9 cellular contexts compared by ENCODE assay signal in the genomic region with DNA sequence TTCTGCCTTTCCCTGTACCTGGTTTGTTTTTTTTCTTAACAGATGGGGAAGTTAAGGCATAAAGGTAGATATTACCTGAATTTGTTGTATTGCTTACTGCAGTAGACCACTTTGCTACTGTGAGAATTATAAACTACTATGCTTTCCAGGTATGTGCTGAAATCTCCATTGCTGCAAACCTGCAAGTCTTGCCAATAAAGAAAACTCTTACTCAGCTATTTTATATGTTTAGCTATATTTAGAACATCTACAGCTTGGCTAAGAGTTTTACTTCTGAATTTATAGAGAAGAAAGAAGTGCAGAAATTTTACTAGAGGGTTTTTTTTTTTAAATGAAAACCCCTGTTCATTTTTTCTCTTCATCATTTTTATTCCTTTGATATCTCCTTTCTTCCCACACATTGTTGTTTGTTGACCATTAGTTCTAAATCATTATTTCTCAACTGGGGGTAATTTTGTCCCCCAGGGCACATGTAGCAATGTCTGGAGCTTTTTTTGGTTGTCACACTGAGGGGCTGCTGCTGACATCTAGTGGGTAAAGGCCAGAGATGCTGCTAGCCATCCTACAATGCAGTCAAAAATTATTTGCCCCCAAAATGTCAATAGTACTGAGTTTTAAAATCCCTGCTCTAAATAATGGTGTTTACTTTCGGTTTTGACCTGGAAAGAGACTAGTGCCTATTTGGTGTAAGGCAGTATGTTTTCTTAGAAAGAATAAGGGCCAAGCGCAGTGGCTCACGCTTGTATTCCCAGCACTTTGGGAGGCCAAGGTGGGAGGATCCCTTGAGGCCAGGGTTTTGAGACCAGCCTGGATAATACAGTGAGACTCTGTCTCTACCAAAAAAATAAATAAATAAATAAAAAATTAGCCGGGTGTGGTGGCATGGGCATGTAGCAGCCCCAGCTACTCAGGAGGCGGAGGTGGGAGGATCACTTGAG. TPM values are rescaled to one million over a fixed set of nuclear protein-coding genes. Genes with fewer than 3 reads are reported as not detected.
DNase-seq lines count a peak whose midpoint lies in the region; ATAC-seq and TF ChIP-seq lines count a peak whose summit lies in the region.
"Had no signal": no experiment of that assay in that cellular context is flagged by ENCODE, and none has a peak within 500 bp of the region (broad histone marks: within the 10 kb centered on the region; RNA-seq: fewer than 3 reads in every experiment).

No MANE protein-coding gene starts in this region.

- ATAC-seq in heart left ventricle: peak in 3 of 4 donors; percentile 49 to 55 (median 54)
- no peak for ATAC-seq in HG03045 (IDR thresholded peaks at IDR 0.05; ENCODE audit: unreplicated experiment)

- no peaks in the 10 kb centered on the region for H4K20me1 ChIP-seq in MM.1S (ENCODE audit: insufficient read depth, low read length)

- H3K9me3 ChIP-seq in MM.1S (replicated peaks; ENCODE audit: insufficient read depth, low read length) (no peaks in the 10 kb centered on the region), heart left ventricle (no peaks in the 10 kb centered on the region), suprapubic skin (no peaks in the 10 kb centered on the region)

- H3K4me1 Mint-ChIP-seq in activated T-cell treated with anti-CD3 and anti-CD28 coated beads, Interleukin-2, amount 50 U/mL, for 24 hours (ENCODE audit: low read depth): peaks cover 47% of the 10 kb centered on the region

- H3K4me2 ChIP-seq in MM.1S (ENCODE audit: low read depth, low read length): peak overlapping the region; percentile 56

- peaks cover 34% of the 10 kb centered on the region for H3K79me2 ChIP-seq in MM.1S (ENCODE audit: low read length)

- no peaks in the 10 kb centered on the region for H3K27me3 Mint-ChIP-seq in activated T-cell treated with anti-CD3 and anti-CD28 coated beads, Interleukin-2, amount 50 U/mL, for 24 hours

- TF ChIP-seq EP300 in suprapubic skin (IDR thresholded peaks at IDR 0.05): no peak

- WGBS in heart left ventricle, 4 donors: 86 to 88% (median 87%) methylated on average over 5 of the region's 5 CpGs
- 81% methylated on average over 5 of the region's 5 CpGs for WGBS in suprapubic skin

- DNase-seq in NCI-H1092 treated with DMSO at 0.1 percent for 48 hours (lab: John Stamatoyannopoulos, UW) (peak; percentile 5), NCI-H1092 (lab: John Stamatoyannopoulos, UW) (no peak), MM.1S (peak; percentile 39), heart left ventricle (no peak), suprapubic skin (ENCODE audit: low spot score in 2 of 2) (no peak), putamen (ENCODE audit: low spot score) (no peak)
- no peak for DNase-seq in activated T-cell treated with anti-CD3 and anti-CD28 coated beads, Interleukin-2, amount 50 U/mL, for 24 hours

- peak overlapping the region; percentile 26 for H3K27ac Mint-ChIP-seq in activated T-cell treated with anti-CD3 and anti-CD28 coated beads, Interleukin-2, amount 50 U/mL, for 24 hours

- H3K36me3 ChIP-seq in MM.1S (replicated peaks; ENCODE audit: insufficient read depth, low read length) (no peaks in the 10 kb centered on the region), heart left ventricle (peaks cover 0 to 16% (median 5%) of the 10 kb centered on the region in 9 donors), suprapubic skin (peaks cover 3% of the 10 kb centered on the region)

- no peak overlapping the region for H2AFZ ChIP-seq in MM.1S (ENCODE audit: low read length)

- peak overlapping the region; percentile 10; the same call in 1 of the 2 replicates for H3K9ac ChIP-seq in MM.1S (ENCODE audit: low read length)
- H3K9ac ChIP-seq: BLaER1 treated with 17β-estradiol and CSF1 and Interleukin-3, amounts not matched to agents 10 nM and 100 nM had no signal

- H3K4me3 Mint-ChIP-seq in activated T-cell treated with anti-CD3 and anti-CD28 coated beads, Interleukin-2, amount 50 U/mL, for 24 hours: no peak overlapping the region

- H3K36me3 Mint-ChIP-seq in activated T-cell treated with anti-CD3 and anti-CD28 coated beads, Interleukin-2, amount 50 U/mL, for 24 hours (ENCODE audit: low read depth): peaks cover 38% of the 10 kb centered on the region

- H3K4me1 ChIP-seq in MM.1S (ENCODE audit: low read length) (0 out of 2 replicates have a peak, but pooled peaks cover 5% of the 10 kb centered on the region), heart left ventricle (peaks cover 0 to 47% (median 24%) of the 10 kb centered on the region in 12 donors), suprapubic skin (peaks cover 5% of the 10 kb centered on the region)

- TF ChIP-seq CTCF in MM.1S (IDR thresholded peaks at IDR 0.05; ENCODE audit: low read length) (peak; percentile 48), heart left ventricle (IDR thresholded peaks at IDR 0.05) (peak in 11 of 12 donors; percentile 34 to 67 (median 54)), suprapubic skin (IDR thresholded peaks at IDR 0.05) (peak; percentile 39 to 54)

- H3F3A ChIP-seq in MM.1S (ENCODE audit: insufficient read depth, low read length): peaks cover 9% of the 10 kb centered on the region; the same call in 1 of the 2 replicates

- H3K4me3 ChIP-seq in MM.1S (ENCODE audit: low read length) (peak overlapping the region; percentile 25; the same call in 1 of the 2 replicates), heart left ventricle (no peak overlapping the region), suprapubic skin (no peak overlapping the region)
- H3K4me3 ChIP-seq: BLaER1 treated with 17β-estradiol and CSF1 and Interleukin-3, amounts not matched to agents 10 nM and 100 nM had no signal

- H3K9me3 Mint-ChIP-seq in activated T-cell treated with anti-CD3 and anti-CD28 coated beads, Interleukin-2, amount 50 U/mL, for 24 hours: no peaks in the 10 kb centered on the region

- peak overlapping the region; percentile 34; the same call in 1 of the 2 replicates for H3K27ac ChIP-seq in MM.1S (ENCODE audit: low read length)
- no peak overlapping the region for H3K27ac ChIP-seq in heart left ventricle
- H3K27ac ChIP-seq in suprapubic skin: no peak overlapping the region
- H3K27ac ChIP-seq: BLaER1 treated with 17β-estradiol and CSF1 and Interleukin-3, amounts not matched to agents 10 nM and 100 nM had no signal

- H3K27me3 ChIP-seq in MM.1S (replicated peaks; ENCODE audit: insufficient read depth, low read length) (no peaks in the 10 kb centered on the region), heart left ventricle (no peaks in the 10 kb centered on the region), suprapubic skin (no peaks in the 10 kb centered on the region)
- H3K27me3 ChIP-seq: BLaER1 treated with 17β-estradiol and CSF1 and Interleukin-3, amounts not matched to agents 10 nM and 100 nM had no signal

- intact Hi-C loops in heart left ventricle (cut with DNase I): loop anchor here in 7 of 10 donors (2.0 to 5.0 kb wide), 5 partner anchors 34 to 139 kb away; a partner anchor contains a TSS

- no peaks in the 10 kb centered on the region for H3K9me2 ChIP-seq in MM.1S (replicated peaks; ENCODE audit: insufficient read depth, low read length)

- TF ChIP-seq POLR2A in heart left ventricle (IDR thresholded peaks at IDR 0.05) (no peak), suprapubic skin (IDR thresholded peaks at IDR 0.05) (no peak)

RNA-seq across cellular contexts. Expression of a gene that starts 48.6 kb away (rescaled TPM):
- total RNA-seq in heart left ventricle (10 to 100 TPM; 36.3 to 64.7 (median 53.4) TPM), suprapubic skin (10 to 100 TPM; 22.0 to 95.4 (median 29.7) TPM)
- 10 to 100 TPM in 1 of 2 donors, 1 to 10 TPM in 1; 6.1 to 11.7 TPM for polyA plus RNA-seq in heart left ventricle

Comparison
In these comparisons a context has a peak if more than half of its experiments do, and no peak if none do; other contexts are left out.
1. DNase-seq: peak in NCI-H1092 treated with DMSO at 0.1 percent for 48 hours (single experiment) and MM.1S (single experiment); none in NCI-H1092 (single experiment), activated T-cell treated with anti-CD3 and anti-CD28 coated beads, Interleukin-2, amount 50 U/mL, for 24 hours (single experiment), heart left ventricle (0 of 5), suprapubic skin (0 of 2) and putamen (single experiment).
2. Peak in every context shown above with its lines, with median percentiles within 50 percentile points of each other: CTCF ChIP-seq.